ENCODE assay signal across 8 cellular contexts in genomic region chr17:46101785-46102617, GRCh38.
DNase-seq lines count a peak whose midpoint lies in the region; ATAC-seq and TF ChIP-seq lines count a peak whose summit lies in the region.
"Not testable (repeated sequence)": the region's sequence is repeated elsewhere in the genome, so short reads cannot be mapped to it uniquely, and the experiment has no call there.

No MANE protein-coding gene starts in this region.

- POLR2A ChIA-PET in HCT116 (lab: Charles Lee) = not testable (repeated sequence)
- POLR2A ChIA-PET in T-cell (lab: Charles Lee) = interaction anchor here in 1 of 2 donors (0.5 kb wide), 1 partner anchor 38 kb away, joined by 6 read pairs; no protein-coding TSS in a partner anchor
- POLR2A ChIA-PET in naive thymus-derived CD4-positive, alpha-beta T cell (lab: Charles Lee) = interaction anchor here (0.6 kb wide), 2 partner anchors 19 to 59 kb away, joined by 4 to 5 read pairs; no protein-coding TSS in a partner anchor

- not testable (repeated sequence) for H3F3A ChIP-seq in smooth muscle cell (ENCODE audit: low read depth)

- H3K79me2 ChIP-seq in HCT116 (ENCODE audit: insufficient read depth, low read length) = peaks cover 97% of the 10 kb centered on the region
- peaks cover 90% of the 10 kb centered on the region for H3K79me2 ChIP-seq in smooth muscle cell (ENCODE audit: low read depth)

- 85% methylated on average over 9 of the region's 9 CpGs for WGBS in smooth muscle cell (ENCODE audit: low lambda C conversion rate)

- H3K9me2 ChIP-seq in HCT116 (ENCODE audit: insufficient read depth) = not testable (repeated sequence)

- peaks cover 54% of the 10 kb centered on the region for H3K4me1 ChIP-seq in CD4-positive, CD25-positive, alpha-beta regulatory T cell (ENCODE audit: control insufficient read depth, insufficient read depth, low read length, poor library complexity, severe bottlenecking)
- H3K4me1 ChIP-seq in HCT116 (ENCODE audit: control insufficient read depth in 1 of 2, insufficient read depth in 2 of 2, low read length in 2 of 2) = peaks cover 9 to 12% of the 10 kb centered on the region in 2 experiments; a peak in 2 of 4 replicates
- peaks cover 41 to 42% of the 10 kb centered on the region in 2 donors for H3K4me1 ChIP-seq in naive thymus-derived CD4-positive, alpha-beta T cell (ENCODE audit: control insufficient read depth in 2 of 2, insufficient read depth in 2 of 2, low read length in 2 of 2)
- not testable (repeated sequence) for H3K4me1 ChIP-seq in smooth muscle cell (ENCODE audit: low read depth)

- CTCF ChIA-PET in HCT116 (lab: Charles Lee); naive thymus-derived CD4-positive, alpha-beta T cell (lab: Charles Lee): not testable (repeated sequence)
- CTCF ChIA-PET in T-cell (lab: Charles Lee) = interaction anchor here in 1 of 2 donors (0.6 to 1.4 kb wide), 4 partner anchors 45 to 111 kb away, joined by 3 to 6 read pairs (median 6); no protein-coding TSS in a partner anchor

- H3K4me2 ChIP-seq in HCT116 (ENCODE audit: low read length); smooth muscle cell: not testable (repeated sequence)

- not testable (repeated sequence) for H3K4me3 ChIP-seq in CD4-positive, CD25-positive, alpha-beta regulatory T cell (ENCODE audit: low read depth, low read length); HCT116 (replicated peaks in 1 of 2; ENCODE audit: low read depth in 1 of 2, low read length in 2 of 2); naive thymus-derived CD4-positive, alpha-beta T cell (ENCODE audit: low read length); smooth muscle cell

- ATAC-seq in CD4-positive, CD25-positive, alpha-beta regulatory T cell (ENCODE audit: low read depth in 2 of 2); naive thymus-derived CD4-positive, alpha-beta T cell: not testable (repeated sequence)
- ATAC-seq in HCT116 (peak; percentile 43; the same call in 1 of the 2 replicates), T-cell (replicated peaks in 1 of 4) (peak in 1 of 4 experiments; percentile 40), left ventricle myocardium superior (peak; percentile 44)
- peak; percentile 31 for ATAC-seq in effector memory CD8-positive, alpha-beta T cell (replicated peaks)

- intact Hi-C loops in HCT116 (cut with micrococcal nuclease); left ventricle myocardium superior (cut with micrococcal nuclease): not testable (repeated sequence)
- intact Hi-C loops in naive thymus-derived CD4-positive, alpha-beta T cell (cut with micrococcal nuclease) = loop anchor here in 1 of 2 donors (5.0 kb wide), 1 partner anchor 40 kb away; no protein-coding TSS in a partner anchor

- H2AFZ ChIP-seq in HCT116 (ENCODE audit: low read depth, low read length, poor library complexity, severe bottlenecking); smooth muscle cell (ENCODE audit: low read depth): not testable (repeated sequence)

- TF ChIP-seq CTCF in HCT116 (IDR thresholded peaks at IDR 0.05 in 2 of 3, conservative IDR thresholded peaks at IDR 0.05 in 1 of 3; ENCODE audit: borderline replicate concordance in 1 of 3, insufficient read depth in 1 of 3, low read depth in 2 of 3, low read length in 2 of 3); smooth muscle cell (IDR thresholded peaks at IDR 0.05; ENCODE audit: borderline replicate concordance, insufficient read depth, poor library complexity, severe bottlenecking): not testable (repeated sequence)

- DNase-seq in CD4-positive, CD25-positive, alpha-beta regulatory T cell; HCT116 (ENCODE audit: low read depth, low spot score); T-cell; activated naive CD8-positive, alpha-beta T cell treated with anti-CD3 and anti-CD28 coated beads for 36 hours; effector memory CD8-positive, alpha-beta T cell; left ventricle myocardium superior; naive thymus-derived CD4-positive, alpha-beta T cell; smooth muscle cell (lab: John Stamatoyannopoulos, UW; ENCODE audit: unreplicated experiment): not testable (repeated sequence)

- not testable (repeated sequence) for H3K27me3 ChIP-seq in CD4-positive, CD25-positive, alpha-beta regulatory T cell (ENCODE audit: control insufficient read depth, insufficient read depth, low read length); HCT116 (ENCODE audit: insufficient read depth, low read length); naive thymus-derived CD4-positive, alpha-beta T cell (ENCODE audit: control insufficient read depth in 2 of 2, insufficient read depth in 2 of 2, low read length in 2 of 2); smooth muscle cell (ENCODE audit: low read depth)

- not testable (repeated sequence) for H3K9me3 Mint-ChIP-seq in CD4-positive, CD25-positive, alpha-beta regulatory T cell; T-cell; activated naive CD8-positive, alpha-beta T cell treated with anti-CD3 and anti-CD28 coated beads for 36 hours; effector memory CD8-positive, alpha-beta T cell; naive thymus-derived CD4-positive, alpha-beta T cell

- H3K36me3 ChIP-seq in CD4-positive, CD25-positive, alpha-beta regulatory T cell (ENCODE audit: control insufficient read depth, insufficient read depth, low read length); HCT116 (ENCODE audit: control insufficient read depth in 1 of 2, insufficient read depth in 2 of 2, low read length in 2 of 2); naive thymus-derived CD4-positive, alpha-beta T cell (ENCODE audit: control insufficient read depth in 2 of 3, insufficient read depth in 3 of 3, low read length in 3 of 3); smooth muscle cell (ENCODE audit: low read depth): not testable (repeated sequence)

- H3K36me3 Mint-ChIP-seq in CD4-positive, CD25-positive, alpha-beta regulatory T cell; T-cell; activated naive CD8-positive, alpha-beta T cell treated with anti-CD3 and anti-CD28 coated beads for 36 hours; effector memory CD8-positive, alpha-beta T cell (ENCODE audit: insufficient read depth); naive thymus-derived CD4-positive, alpha-beta T cell: not testable (repeated sequence)

- H3K27ac ChIP-seq in CD4-positive, CD25-positive, alpha-beta regulatory T cell (ENCODE audit: insufficient read depth, low read length, poor library complexity, severe bottlenecking) = peak overlapping the region; percentile 37
- not testable (repeated sequence) for H3K27ac ChIP-seq in HCT116 (ENCODE audit: low read depth, low read length); naive thymus-derived CD4-positive, alpha-beta T cell (ENCODE audit: low read depth, low read length)
- H3K27ac ChIP-seq in smooth muscle cell (ENCODE audit: low read depth) = peak overlapping the region; percentile 44

- BruUV-seq in HCT116 (replicated peaks; lab: Mats Ljungman, UMichigan) = not testable (repeated sequence)

- not testable (repeated sequence) for TF ChIP-seq RAD21 in HCT116 (IDR thresholded peaks at IDR 0.05; ENCODE audit: low read depth)

- peaks cover 37% of the 10 kb centered on the region; the same call in 1 of the 2 replicates for H4K20me1 ChIP-seq in HCT116 (ENCODE audit: insufficient read depth)
- H4K20me1 ChIP-seq in smooth muscle cell (ENCODE audit: low read depth) = peaks cover 99% of the 10 kb centered on the region

- not testable (repeated sequence) for TF ChIP-seq POLR2A in HCT116 (IDR thresholded peaks at IDR 0.05; ENCODE audit: borderline replicate concordance, extremely low read depth, insufficient read depth, insufficient read length)

- RAD21 ChIA-PET in HCT116 (lab: Charles Lee; ENCODE audit: low non-redundant PET in 1 of 2, low total read pairs in 2 of 2, uncharacterized antibody in 2 of 2, unreplicated experiment in 2 of 2) = not testable (repeated sequence)

- peaks cover 59 to 93% (median 75%) of the 10 kb centered on the region in 4 donors for H3K4me1 Mint-ChIP-seq in CD4-positive, CD25-positive, alpha-beta regulatory T cell
- H3K4me1 Mint-ChIP-seq in T-cell = peaks cover 84 to 91% (median 89%) of the 10 kb centered on the region in 3 donors
- peaks cover 65% of the 10 kb centered on the region for H3K4me1 Mint-ChIP-seq in activated naive CD8-positive, alpha-beta T cell treated with anti-CD3 and anti-CD28 coated beads for 36 hours
- peaks cover 49 to 76% of the 10 kb centered on the region in 2 donors for H3K4me1 Mint-ChIP-seq in effector memory CD8-positive, alpha-beta T cell (ENCODE audit: low read depth in 2 of 2)
- peaks cover 60 to 97% (median 80%) of the 10 kb centered on the region in 7 donors for H3K4me1 Mint-ChIP-seq in naive thymus-derived CD4-positive, alpha-beta T cell

- H3K27ac Mint-ChIP-seq in CD4-positive, CD25-positive, alpha-beta regulatory T cell = peak overlapping the region; percentile 51 to 84 (median 72)
- peak overlapping the region; percentile 57 to 83 for H3K27ac Mint-ChIP-seq in T-cell
- peak overlapping the region; percentile 61 for H3K27ac Mint-ChIP-seq in activated naive CD8-positive, alpha-beta T cell treated with anti-CD3 and anti-CD28 coated beads for 36 hours
- peak overlapping the region; percentile 81 to 82 for H3K27ac Mint-ChIP-seq in effector memory CD8-positive, alpha-beta T cell
- H3K27ac Mint-ChIP-seq in naive thymus-derived CD4-positive, alpha-beta T cell = peak overlapping the region in 8 of 9 donors; percentile 17 to 83 (median 66)

- H3K9ac ChIP-seq in HCT116 (ENCODE audit: low read length); smooth muscle cell (ENCODE audit: low read depth): not testable (repeated sequence)

- not testable (repeated sequence) for H3K27me3 Mint-ChIP-seq in CD4-positive, CD25-positive, alpha-beta regulatory T cell; T-cell; activated naive CD8-positive, alpha-beta T cell treated with anti-CD3 and anti-CD28 coated beads for 36 hours; effector memory CD8-positive, alpha-beta T cell; naive thymus-derived CD4-positive, alpha-beta T cell

- not testable (repeated sequence) for H3K9me3 ChIP-seq in CD4-positive, CD25-positive, alpha-beta regulatory T cell (ENCODE audit: control insufficient read depth in 2 of 2, low read length in 2 of 2); HCT116 (ENCODE audit: control insufficient read depth in 1 of 2, insufficient read depth in 1 of 2, low read depth in 1 of 2, low read length in 2 of 2); naive thymus-derived CD4-positive, alpha-beta T cell (ENCODE audit: control insufficient read depth in 2 of 3, low read length in 3 of 3); smooth muscle cell (replicated peaks; ENCODE audit: low read depth)

- peak overlapping the region; percentile 30 to 76 (median 44) for H3K4me3 Mint-ChIP-seq in CD4-positive, CD25-positive, alpha-beta regulatory T cell
- peak overlapping the region; percentile 21 to 51 (median 26) for H3K4me3 Mint-ChIP-seq in T-cell
- H3K4me3 Mint-ChIP-seq in activated naive CD8-positive, alpha-beta T cell treated with anti-CD3 and anti-CD28 coated beads for 36 hours = peak overlapping the region; percentile 32
- H3K4me3 Mint-ChIP-seq in effector memory CD8-positive, alpha-beta T cell = peak overlapping the region; percentile 30 to 60
- peak overlapping the region in 8 of 10 donors; percentile 50 to 73 (median 62) for H3K4me3 Mint-ChIP-seq in naive thymus-derived CD4-positive, alpha-beta T cell
